In genomic region chr5:143142596-143143435, GRCh38 we compare ENCODE assay signal across 10 cellular contexts.
A peak's percentile ranks its signal among the peaks of the same experiment; 100 is the strongest.
DNase-seq lines count a peak whose midpoint lies in the region; ATAC-seq and TF ChIP-seq lines count a peak whose summit lies in the region.
"Had no signal": no experiment of that assay in that cellular context is flagged by ENCODE, and none has a peak within 500 bp of the region (broad histone marks: within the 10 kb centered on the region; RNA-seq: fewer than 3 reads in every experiment).

No MANE protein-coding gene starts in this region.

- H3K9ac ChIP-seq in smooth muscle cell (ENCODE audit: low read depth): peak overlapping the region; percentile 27

- TF ChIP-seq CTCF in smooth muscle cell (IDR thresholded peaks at IDR 0.05; ENCODE audit: borderline replicate concordance, insufficient read depth, poor library complexity, severe bottlenecking): no peak

- 75% methylated on average over 8 of the region's 8 CpGs for WGBS in smooth muscle cell (ENCODE audit: low lambda C conversion rate)

- no peaks in the 10 kb centered on the region for H3K36me3 ChIP-seq in smooth muscle cell (ENCODE audit: low read depth)

- peak overlapping the region; percentile 16 for H3K4me2 ChIP-seq in smooth muscle cell

- H3K4me1 Mint-ChIP-seq in activated naive CD4-positive, alpha-beta T cell treated with anti-CD3 and anti-CD28 coated beads for 36 hours (ENCODE audit: low read depth): peaks cover 4% of the 10 kb centered on the region

- no peaks in the 10 kb centered on the region for H4K20me1 ChIP-seq in smooth muscle cell (ENCODE audit: low read depth)

- peak overlapping the region; percentile 93 for H3K27ac ChIP-seq in smooth muscle cell (ENCODE audit: low read depth)

- peaks cover 9% of the 10 kb centered on the region for H3K4me1 ChIP-seq in smooth muscle cell (ENCODE audit: low read depth)

- no peaks in the 10 kb centered on the region for H3K79me2 ChIP-seq in smooth muscle cell (ENCODE audit: low read depth)

- H3K36me3 Mint-ChIP-seq in activated naive CD4-positive, alpha-beta T cell treated with anti-CD3 and anti-CD28 coated beads for 36 hours (ENCODE audit: low read depth): no peaks in the 10 kb centered on the region

- ATAC-seq in Right ventricle myocardium inferior: peak; percentile 79
- no peak for ATAC-seq in GM21526 (IDR thresholded peaks at IDR 0.05; ENCODE audit: low FRiP score, unreplicated experiment)

- DNase-seq in M059J (ENCODE audit: low read depth) (peak; percentile 75), SHP77 treated with DMSO at 0.1 percent for 48 hours (lab: John Stamatoyannopoulos, UW) (peak; percentile 83), Right ventricle myocardium inferior (ENCODE audit: missing footprints) (peak; percentile 67), smooth muscle cell (lab: John Stamatoyannopoulos, UW; ENCODE audit: unreplicated experiment) (no peak), AG08395 (ENCODE audit: low spot score) (no peak)
- DNase-seq in activated T-cell treated with anti-CD3 and anti-CD28 coated beads, Interleukin-2, amount 50 U/mL, for 48 hours: no peak
- no peak for DNase-seq in activated naive CD4-positive, alpha-beta T cell treated with anti-CD3 and anti-CD28 coated beads for 36 hours
- DNase-seq: naive B cell had no signal

- H3K27me3 Mint-ChIP-seq in activated naive CD4-positive, alpha-beta T cell treated with anti-CD3 and anti-CD28 coated beads for 36 hours (ENCODE audit: low read depth): no peaks in the 10 kb centered on the region
- H3K27me3 Mint-ChIP-seq: naive B cell; stimulated activated naive CD8-positive, alpha-beta T cell treated with anti-CD3 and anti-CD28 coated beads, Interleukin-15, Interleukin-2, amounts not matched to agents 100 ng/mL and 50 ng/mL, for 24 hours had no signal

- H3K27ac Mint-ChIP-seq in activated naive CD4-positive, alpha-beta T cell treated with anti-CD3 and anti-CD28 coated beads for 36 hours: no peak overlapping the region
- H3K27ac Mint-ChIP-seq: naive B cell; stimulated activated naive CD8-positive, alpha-beta T cell treated with anti-CD3 and anti-CD28 coated beads, Interleukin-15, Interleukin-2, amounts not matched to agents 100 ng/mL and 50 ng/mL, for 24 hours had no signal

- H3K4me3 ChIP-seq in smooth muscle cell: no peak overlapping the region

- H3K4me3 Mint-ChIP-seq in activated naive CD4-positive, alpha-beta T cell treated with anti-CD3 and anti-CD28 coated beads for 36 hours: no peak overlapping the region
- H3K4me3 Mint-ChIP-seq: stimulated activated naive CD8-positive, alpha-beta T cell treated with anti-CD3 and anti-CD28 coated beads, Interleukin-15, Interleukin-2, amounts not matched to agents 100 ng/mL and 50 ng/mL, for 24 hours had no signal

- no peak overlapping the region for H2AFZ ChIP-seq in smooth muscle cell (ENCODE audit: low read depth)

- H3K9me3 Mint-ChIP-seq in activated naive CD4-positive, alpha-beta T cell treated with anti-CD3 and anti-CD28 coated beads for 36 hours: no peaks in the 10 kb centered on the region
- H3K9me3 Mint-ChIP-seq: naive B cell; stimulated activated naive CD8-positive, alpha-beta T cell treated with anti-CD3 and anti-CD28 coated beads, Interleukin-15, Interleukin-2, amounts not matched to agents 100 ng/mL and 50 ng/mL, for 24 hours had no signal

- no peaks in the 10 kb centered on the region for H3K27me3 ChIP-seq in smooth muscle cell (ENCODE audit: low read depth)

- H3K9me3 ChIP-seq in smooth muscle cell (replicated peaks; ENCODE audit: low read depth): no peaks in the 10 kb centered on the region

- CTCF ChIA-PET in activated naive CD4-positive, alpha-beta T cell treated with anti-CD3 and anti-CD28 coated beads for 36 hours (lab: Charles Lee): no interaction called here

- intact Hi-C loops in Right ventricle myocardium inferior (cut with DNase I): no loop called here
- intact Hi-C loops in activated naive CD4-positive, alpha-beta T cell treated with anti-CD3 and anti-CD28 coated beads for 36 hours (cut with micrococcal nuclease): no loop called here

- H3F3A ChIP-seq in smooth muscle cell (ENCODE audit: low read depth): peaks cover 23% of the 10 kb centered on the region

Comparison
In these comparisons a context has a peak if more than half of its experiments do, and no peak if none do; other contexts are left out.
1. DNase-seq: peak in M059J (single experiment), SHP77 treated with DMSO at 0.1 percent for 48 hours (single experiment) and Right ventricle myocardium inferior (single experiment); none in smooth muscle cell (single experiment), activated T-cell treated with anti-CD3 and anti-CD28 coated beads, Interleukin-2, amount 50 U/mL, for 48 hours (0 of 2), activated naive CD4-positive, alpha-beta T cell treated with anti-CD3 and anti-CD28 coated beads for 36 hours (single experiment) and AG08395 (single experiment).